ENCODE assay signal across 8 cellular contexts in the genomic region with DNA sequence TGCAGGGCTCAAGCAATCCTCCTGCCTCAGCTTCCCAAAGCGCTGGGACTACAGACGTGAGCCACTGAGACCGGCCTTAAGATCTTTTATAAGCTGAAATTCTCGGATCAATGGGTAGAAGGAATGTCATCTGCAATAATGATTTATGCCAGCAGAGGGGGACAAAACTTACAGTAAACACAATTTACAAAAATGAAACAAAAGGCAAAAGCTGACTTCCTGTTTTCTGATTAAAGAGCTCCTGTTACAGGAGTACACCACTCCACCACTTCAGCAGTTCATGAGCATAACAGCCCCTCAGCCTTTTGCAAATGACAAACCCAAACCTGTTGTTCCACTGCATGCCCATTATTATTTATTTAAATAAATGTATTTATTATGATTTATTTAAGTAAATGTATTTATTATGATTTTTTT.
DNase-seq lines count a peak whose midpoint lies in the region; ATAC-seq and TF ChIP-seq lines count a peak whose summit lies in the region.

No MANE protein-coding gene starts in this region.

- no peak for TF ChIP-seq POLR2A in gastrocnemius medialis (IDR thresholded peaks at IDR 0.05)

- intact Hi-C loops in gastrocnemius medialis (cut with DNase I; ENCODE audit: low total_unique reads), result loop anchor here (2.0 to 10.0 kb wide), 2 partner anchors 94 to 188 kb away; a partner anchor contains a TSS

- TF ChIP-seq CTCF in foreskin keratinocyte (conservative IDR thresholded peaks at IDR 0.05), result peak; percentile 81
- TF ChIP-seq CTCF in gastrocnemius medialis (IDR thresholded peaks at IDR 0.05 in 4 of 5, conservative IDR thresholded peaks at IDR 0.05 in 1 of 5), result peak in 4 of 5 experiments; percentile 19 to 57 (median 44)

- in situ Hi-C loops in gastrocnemius medialis (cut with MboI; ENCODE audit: low sequenced_read_pairs in 4 of 4), result loop anchor here in 2 of 4 donors (5.0 to 10.0 kb wide), 3 partner anchors 98 to 191 kb away; a partner anchor contains a TSS

- DNase-seq in DMS153 (lab: John Stamatoyannopoulos, UW) (peak; percentile 17), NCI-H2227 (lab: John Stamatoyannopoulos, UW; ENCODE audit: unreplicated experiment) (peak; percentile 68), foreskin keratinocyte (peak; percentile 16 to 41), gastrocnemius medialis (no peak), HPDE6-E6E7 (ENCODE audit: extremely low spot score) (no peak)

- no peak overlapping the region for H3K4me3 ChIP-seq in gastrocnemius medialis

- H3K27ac ChIP-seq in foreskin keratinocyte (no peak overlapping the region), gastrocnemius medialis (no peak overlapping the region)

- H3K4me1 ChIP-seq in foreskin keratinocyte (no peaks in the 10 kb centered on the region), gastrocnemius medialis (no peaks in the 10 kb centered on the region)

- no peaks in the 10 kb centered on the region for H3K9me3 ChIP-seq in gastrocnemius medialis

- H3K27me3 ChIP-seq in foreskin keratinocyte (no peaks in the 10 kb centered on the region), gastrocnemius medialis (no peaks in the 10 kb centered on the region)

- H3K36me3 ChIP-seq in gastrocnemius medialis, result no peaks in the 10 kb centered on the region

- ATAC-seq in GM19025 (IDR thresholded peaks at IDR 0.05; ENCODE audit: low read depth, unreplicated experiment), result peak; percentile 62
- ATAC-seq in HG03108 (IDR thresholded peaks at IDR 0.05; ENCODE audit: unreplicated experiment), result peak; percentile 73
- peak; percentile 69 to 83 for ATAC-seq in activated CD4-positive, CD25-positive, alpha-beta regulatory T cell treated with anti-CD3 and anti-CD28 coated beads, Interleukin-2, amount 50 U/mL, for 24 hours
- ATAC-seq in foreskin keratinocyte, result peak; percentile 54
- no peak for ATAC-seq in gastrocnemius medialis

Comparison
In these comparisons a context has a peak if more than half of its experiments do, and no peak if none do; other contexts are left out.
1. DNase-seq: peak in DMS153 (single experiment), NCI-H2227 (single experiment) and foreskin keratinocyte (2 of 2); none in gastrocnemius medialis (0 of 2) and HPDE6-E6E7 (single experiment).
2. ATAC-seq: peak in GM19025 (single experiment), HG03108 (single experiment), activated CD4-positive, CD25-positive, alpha-beta regulatory T cell treated with anti-CD3 and anti-CD28 coated beads, Interleukin-2, amount 50 U/mL, for 24 hours (2 of 2) and foreskin keratinocyte (single experiment); none in gastrocnemius medialis (0 of 2).